ENCODE assay signal across 9 cellular contexts in genomic region chr6:166343157-166343502, GRCh38. TPM values are rescaled to one million over a fixed set of nuclear protein-coding genes. Genes with fewer than 3 reads are reported as not detected.
A peak's percentile ranks its signal among the peaks of the same experiment; 100 is the strongest.
DNase-seq lines count a peak whose midpoint lies in the region; ATAC-seq and TF ChIP-seq lines count a peak whose summit lies in the region.
"Had no signal": no experiment of that assay in that cellular context is flagged by ENCODE, and none has a peak within 500 bp of the region (broad histone marks: within the 10 kb centered on the region; RNA-seq: fewer than 3 reads in every experiment).

No MANE protein-coding gene starts in this region.

- WGBS in liver: 12% methylated on average over 3 of the region's 3 CpGs
- 26 to 36% methylated on average over 3 of the region's 3 CpGs for WGBS in upper lobe of left lung, 2 donors

- H3K27ac ChIP-seq in C4-2B: peak overlapping the region; percentile 93
- H3K27ac ChIP-seq in liver (ENCODE audit: low read depth in 1 of 2, low read length in 2 of 2): peak overlapping the region; percentile 91 to 94
- H3K27ac ChIP-seq in upper lobe of left lung: peak overlapping the region; percentile 93 to 99 (median 98)

- H3K4me1 ChIP-seq in liver (ENCODE audit: control insufficient read depth in 4 of 4, insufficient read depth in 4 of 4, low read length in 3 of 4) (peaks cover 3 to 42% (median 22%) of the 10 kb centered on the region in 4 donors), upper lobe of left lung (peaks cover 34 to 44% (median 36%) of the 10 kb centered on the region in 4 donors)

- TF ChIP-seq RAD21 in liver (IDR thresholded peaks at IDR 0.05): no peak

- TF ChIP-seq POLR2A in upper lobe of left lung (IDR thresholded peaks at IDR 0.05): no peak

- H3K9me3 ChIP-seq in liver (ENCODE audit: control insufficient read depth in 4 of 4, low read length in 3 of 4) (no peaks in the 10 kb centered on the region), upper lobe of left lung (no peaks in the 10 kb centered on the region)

- peak overlapping the region; percentile 91 to 95 (median 94) for H3K4me3 ChIP-seq in liver (ENCODE audit: low read depth in 1 of 3, low read length in 3 of 3)
- H3K4me3 ChIP-seq in upper lobe of left lung: peak overlapping the region; percentile 78 to 97 (median 92)

- H3K27ac Mint-ChIP-seq in activated naive CD8-positive, alpha-beta T cell treated with anti-CD3 and anti-CD28 coated beads, Interleukin-2, amount 50 U/mL, for 24 hours: peak overlapping the region; percentile 61

- TF ChIP-seq EP300 in upper lobe of left lung (IDR thresholded peaks at IDR 0.05): no peak

- H3K9me3 Mint-ChIP-seq in activated naive CD8-positive, alpha-beta T cell treated with anti-CD3 and anti-CD28 coated beads, Interleukin-2, amount 50 U/mL, for 24 hours: no peaks in the 10 kb centered on the region

- peak; percentile 21 for ATAC-seq in GM19452 (IDR thresholded peaks at IDR 0.05; ENCODE audit: unreplicated experiment)
- peak; percentile 20 for ATAC-seq in HG03558 (IDR thresholded peaks at IDR 0.05; ENCODE audit: extremely low read depth, unreplicated experiment)
- no peak for ATAC-seq in activated naive CD8-positive, alpha-beta T cell treated with anti-CD3 and anti-CD28 coated beads, Interleukin-2, amount 50 U/mL, for 24 hours
- peak in 1 of 2 donors; percentile 37 for ATAC-seq in upper lobe of left lung (ENCODE audit: low FRiP score in 2 of 2)

- H3K27me3 Mint-ChIP-seq in activated naive CD8-positive, alpha-beta T cell treated with anti-CD3 and anti-CD28 coated beads, Interleukin-2, amount 50 U/mL, for 24 hours: no peaks in the 10 kb centered on the region

- peaks cover 4% of the 10 kb centered on the region for H3K36me3 Mint-ChIP-seq in activated naive CD8-positive, alpha-beta T cell treated with anti-CD3 and anti-CD28 coated beads, Interleukin-2, amount 50 U/mL, for 24 hours (ENCODE audit: low read depth)

- H3K4me3 Mint-ChIP-seq in activated naive CD8-positive, alpha-beta T cell treated with anti-CD3 and anti-CD28 coated beads, Interleukin-2, amount 50 U/mL, for 24 hours: peak overlapping the region; percentile 89

- peaks cover 25% of the 10 kb centered on the region for H3K4me1 Mint-ChIP-seq in activated naive CD8-positive, alpha-beta T cell treated with anti-CD3 and anti-CD28 coated beads, Interleukin-2, amount 50 U/mL, for 24 hours

- peaks cover 0 to 4% (median 0%) of the 10 kb centered on the region in 4 donors for H3K36me3 ChIP-seq in liver (ENCODE audit: control insufficient read depth in 4 of 4, insufficient read depth in 3 of 4, low read depth in 1 of 4, low read length in 3 of 4)
- H3K36me3 ChIP-seq in upper lobe of left lung: no peaks in the 10 kb centered on the region

- peak overlapping the region; percentile 84 to 97 for H3K9ac ChIP-seq in liver (ENCODE audit: low read depth in 1 of 2, low read length in 2 of 2)

- TF ChIP-seq CTCF in C4-2B (conservative IDR thresholded peaks at IDR 0.05) (no peak), liver (IDR thresholded peaks at IDR 0.05; ENCODE audit: low read depth, low read length, missing input control) (no peak), upper lobe of left lung (IDR thresholded peaks at IDR 0.05) (no peak)

- DNase-seq in activated naive CD8-positive, alpha-beta T cell treated with anti-CD3 and anti-CD28 coated beads, Interleukin-2, amount 50 U/mL, for 24 hours: no peak
- DNase-seq in upper lobe of left lung (no peak), hepatic stellate cell (ENCODE audit: low spot score) (no peak), NCI-H446 (lab: John Stamatoyannopoulos, UW) (no peak)

- H3K27me3 ChIP-seq in liver (ENCODE audit: control insufficient read depth in 4 of 4, insufficient read depth in 4 of 4, low read length in 3 of 4) (no peaks in the 10 kb centered on the region), upper lobe of left lung (no peaks in the 10 kb centered on the region)

TF ChIP-seq in liver, 16 proteins besides CTCF, POLR2A, EP300 and RAD21:
- TF ChIP-seq HNF4A (conservative IDR thresholded peaks at IDR 0.05) (no peak), ZBTB33 (IDR thresholded peaks at IDR 0.05) (no peak)
TF ChIP-seq in liver: peak in this region for 0.

RNA-seq across cellular contexts. Expression of gene SFT2D1, which starts 0.8 kb away (rescaled TPM):
- total RNA-seq in liver: 10 to 100 TPM; 14.7 to 15.7 TPM
- 10 to 100 TPM in 1 of 2 donors, 1 to 10 TPM in 1; 9.5 to 16.6 TPM for polyA plus RNA-seq in liver
- total RNA-seq in upper lobe of left lung: 10 to 100 TPM in 5 of 6 donors, 1 to 10 TPM in 1; 8.4 to 56.5 (median 44.9) TPM

RNA-seq across cellular contexts. Expression of gene PRR18, which starts 34.9 kb away (rescaled TPM):
- total RNA-seq in liver (1 to 10 TPM; 1.2 to 2.8 TPM), upper lobe of left lung (1 to 10 TPM in 1 of 6 donors, under 1 TPM in 3, not detected in 2; 0.15 to 2.1 (median 0.50) TPM)
- under 1 TPM; 0.29 to 0.98 TPM for polyA plus RNA-seq in liver
- total RNA-seq: LHCN-M2 had no signal

RNA-seq across cellular contexts. Expression of gene MPC1, which starts 39.6 kb away (rescaled TPM):
- total RNA-seq in liver: 100 to 1,000 TPM in 1 of 2 donors, 10 to 100 TPM in 1; 79.7 to 261 TPM
- 100 to 1,000 TPM; 213 to 478 TPM for polyA plus RNA-seq in liver
- total RNA-seq in upper lobe of left lung: 10 to 100 TPM; 17.8 to 74.2 (median 50.7) TPM
